ENCODE assay signal across 17 cellular contexts in the genomic region with DNA sequence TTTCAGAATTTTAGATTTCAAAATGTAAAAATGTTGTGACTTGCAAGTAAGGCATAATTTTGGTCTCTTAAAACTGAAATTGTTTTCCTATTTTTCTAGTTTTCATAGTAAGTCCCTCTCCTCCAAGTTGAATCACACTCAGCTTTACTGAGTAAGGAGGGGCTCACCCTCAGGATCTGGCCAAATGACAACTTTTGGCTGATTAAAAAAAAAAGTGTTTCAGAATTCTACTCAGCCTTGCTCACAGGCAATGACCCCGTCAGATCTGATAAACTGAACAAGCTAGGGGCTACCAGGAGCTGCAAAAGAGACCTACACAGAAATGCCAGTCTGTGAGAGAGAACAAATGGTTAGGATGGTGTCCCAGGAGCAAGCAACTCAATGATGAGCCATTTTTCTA.
DNase-seq lines count a peak whose midpoint lies in the region; ATAC-seq and TF ChIP-seq lines count a peak whose summit lies in the region.
"Had no signal": no experiment of that assay in that cellular context is flagged by ENCODE, and none has a peak within 500 bp of the region (broad histone marks: within the 10 kb centered on the region; RNA-seq: fewer than 3 reads in every experiment).

No MANE protein-coding gene starts in this region.

- ATAC-seq in SK-N-SH treated with all-trans-retinoic acid at 6 μM for 48 hours: peak; percentile 71
- ATAC-seq in GM21447 (IDR thresholded peaks at IDR 0.05; ENCODE audit: unreplicated experiment): no peak
- no peak for ATAC-seq in GM18519 (IDR thresholded peaks at IDR 0.05; ENCODE audit: low FRiP score, unreplicated experiment)
- ATAC-seq: naive thymus-derived CD8-positive, alpha-beta T cell; stimulated activated naive CD8-positive, alpha-beta T cell treated with anti-CD3 and anti-CD28 coated beads, Interleukin-15, Interleukin-2, amounts not matched to agents 100 U/mL and 50 U/mL, for 24 hours had no signal

- H3K27ac ChIP-seq in BLaER1 (no peak overlapping the region), fibroblast of lung (ENCODE audit: insufficient read depth, low read length) (no peak overlapping the region), parathyroid adenoma (peak overlapping the region; percentile 54)
- H3K27ac ChIP-seq in effector memory CD4-positive, alpha-beta T cell (ENCODE audit: insufficient read depth, low read length, poor library complexity, severe bottlenecking): no peak overlapping the region

- TF ChIP-seq CTCF in fibroblast of lung (conservative IDR thresholded peaks at IDR 0.05 in 1 of 2, IDR thresholded peaks at IDR 0.05 in 1 of 2; ENCODE audit: low read depth in 1 of 2, low read length in 2 of 2) (no peak), parathyroid adenoma (IDR thresholded peaks at IDR 0.05) (no peak)

- H3K9ac ChIP-seq in BLaER1 (no peak overlapping the region), fibroblast of lung (ENCODE audit: insufficient read depth, low read length) (no peak overlapping the region), parathyroid adenoma (no peak overlapping the region)

- DNase-seq in fibroblast of lung (ENCODE audit: low read depth in 2 of 2) (peak; percentile 56 to 62), DMS53 treated with DMSO at 0.1 percent for 48 hours (lab: John Stamatoyannopoulos, UW; ENCODE audit: unreplicated experiment) (no peak)
- no peak for DNase-seq in effector memory CD4-positive, alpha-beta T cell
- DNase-seq: ACHN; activated B cell treated with CpG ODN at 0.5 μM for 24 hours; amniotic stem cell; immature natural killer cell; naive thymus-derived CD8-positive, alpha-beta T cell; NCI-H1930; SHP77; stimulated activated naive CD8-positive, alpha-beta T cell treated with anti-CD3 and anti-CD28 coated beads, Interleukin-15, Interleukin-2, amounts not matched to agents 100 U/mL and 50 U/mL, for 24 hours had no signal

- no peaks in the 10 kb centered on the region for H3K9me3 ChIP-seq in BLaER1
- H3K9me3 ChIP-seq in fibroblast of lung (ENCODE audit: control insufficient read depth, insufficient read depth, low read depth, low read length): no peaks in the 10 kb centered on the region
- no peaks in the 10 kb centered on the region for H3K9me3 ChIP-seq in parathyroid adenoma (ENCODE audit: control insufficient read depth, low read length)
- H3K9me3 ChIP-seq in effector memory CD4-positive, alpha-beta T cell (ENCODE audit: control insufficient read depth, low read length): no peaks in the 10 kb centered on the region

- H3K79me2 ChIP-seq in fibroblast of lung (ENCODE audit: control insufficient read depth, insufficient read depth, low read length): no peaks in the 10 kb centered on the region
- peaks cover 4% of the 10 kb centered on the region for H3K79me2 ChIP-seq in parathyroid adenoma

- peaks cover 81% of the 10 kb centered on the region for H3K36me3 ChIP-seq in BLaER1
- H3K36me3 ChIP-seq in fibroblast of lung (ENCODE audit: control insufficient read depth, insufficient read depth, low read length): no peaks in the 10 kb centered on the region
- no peaks in the 10 kb centered on the region for H3K36me3 ChIP-seq in parathyroid adenoma (ENCODE audit: control insufficient read depth, insufficient read depth, low read length)
- no peaks in the 10 kb centered on the region for H3K36me3 ChIP-seq in effector memory CD4-positive, alpha-beta T cell (ENCODE audit: control insufficient read depth, insufficient read depth, low read length)

- H3K4me3 ChIP-seq in BLaER1: no peak overlapping the region
- no peak overlapping the region for H3K4me3 ChIP-seq in fibroblast of lung (replicated peaks in 1 of 4; ENCODE audit: control extremely low read depth in 1 of 4, insufficient read depth in 1 of 4, low read depth in 3 of 4, low read length in 4 of 4)
- no peak overlapping the region for H3K4me3 ChIP-seq in parathyroid adenoma (ENCODE audit: low read depth, low read length)
- H3K4me3 ChIP-seq in effector memory CD4-positive, alpha-beta T cell (ENCODE audit: insufficient read depth, low read depth, low read length, poor library complexity, severe bottlenecking): no peak overlapping the region
- H3K4me3 ChIP-seq: lung had no signal

- no peaks in the 10 kb centered on the region for H3K27me3 ChIP-seq in BLaER1
- H3K27me3 ChIP-seq in fibroblast of lung (ENCODE audit: control insufficient read depth, insufficient read depth, low read length): no peaks in the 10 kb centered on the region
- H3K27me3 ChIP-seq in parathyroid adenoma (ENCODE audit: control insufficient read depth, insufficient read depth, low read length): no peaks in the 10 kb centered on the region
- no peaks in the 10 kb centered on the region for H3K27me3 ChIP-seq in effector memory CD4-positive, alpha-beta T cell (replicated peaks; ENCODE audit: control insufficient read depth, insufficient read depth, low read length, poor library complexity, severe bottlenecking)

- H3K4me2 ChIP-seq in BLaER1: peak overlapping the region; percentile 76; the same call in 1 of the 2 replicates
- H3K4me2 ChIP-seq in fibroblast of lung (ENCODE audit: extremely low read depth, insufficient read depth, low read length): no peak overlapping the region
- H3K4me2 ChIP-seq in parathyroid adenoma (ENCODE audit: low read length): no peak overlapping the region

- H3K4me1 ChIP-seq in BLaER1 (peaks cover 85% of the 10 kb centered on the region), fibroblast of lung (ENCODE audit: control insufficient read depth, extremely low read depth, insufficient read depth, low read length) (no peaks in the 10 kb centered on the region), parathyroid adenoma (peaks cover 27% of the 10 kb centered on the region)
- H3K4me1 ChIP-seq in effector memory CD4-positive, alpha-beta T cell (ENCODE audit: control insufficient read depth, insufficient read depth, low read length, poor library complexity, severe bottlenecking): no peaks in the 10 kb centered on the region

- H2AFZ ChIP-seq in fibroblast of lung (ENCODE audit: low read length): no peak overlapping the region
- no peak overlapping the region for H2AFZ ChIP-seq in parathyroid adenoma

- H4K20me1 ChIP-seq in BLaER1: peaks cover 100% of the 10 kb centered on the region
- H4K20me1 ChIP-seq in fibroblast of lung (ENCODE audit: control insufficient read depth, extremely low read depth, insufficient read depth, low read length): no peaks in the 10 kb centered on the region

TF ChIP-seq in SK-N-SH treated with all-trans-retinoic acid at 6 μM for 48 hours, 23 proteins besides CTCF, POLR2A, EP300 and RAD21:
- no peak for TF ChIP-seq ZNF565 (CRISPR knock-in tag; conservative IDR thresholded peaks at IDR 0.05; ENCODE audit: low read depth)
- no peak for TF ChIP-seq TOX (CRISPR knock-in tag; IDR thresholded peaks at IDR 0.05; ENCODE audit: borderline replicate concordance)
- no peak for TF ChIP-seq TCF4 (CRISPR knock-in tag; IDR thresholded peaks at IDR 0.05; ENCODE audit: borderline replicate concordance)
- no peak for TF ChIP-seq ZFP30 (CRISPR knock-in tag; IDR thresholded peaks at IDR 0.05)
- no peak for TF ChIP-seq TSHZ2 (CRISPR knock-in tag; IDR thresholded peaks at IDR 0.05)
- no peak for TF ChIP-seq ZNF70 (CRISPR knock-in tag; IDR thresholded peaks at IDR 0.05)
- no peak for TF ChIP-seq ZNF8 (CRISPR knock-in tag; IDR thresholded peaks at IDR 0.05)
- no peak for TF ChIP-seq CSDC2 (CRISPR knock-in tag; IDR thresholded peaks at IDR 0.05)
- no peak for TF ChIP-seq PPARA (CRISPR knock-in tag; IDR thresholded peaks at IDR 0.05; ENCODE audit: borderline replicate concordance)
- no peak for TF ChIP-seq OSR1 (CRISPR knock-in tag; IDR thresholded peaks at IDR 0.05)
- no peak for TF ChIP-seq RARB (CRISPR knock-in tag; IDR thresholded peaks at IDR 0.05)
- no peak for TF ChIP-seq ESRRG (CRISPR knock-in tag; IDR thresholded peaks at IDR 0.05)
- TF ChIP-seq, protein P1, sequence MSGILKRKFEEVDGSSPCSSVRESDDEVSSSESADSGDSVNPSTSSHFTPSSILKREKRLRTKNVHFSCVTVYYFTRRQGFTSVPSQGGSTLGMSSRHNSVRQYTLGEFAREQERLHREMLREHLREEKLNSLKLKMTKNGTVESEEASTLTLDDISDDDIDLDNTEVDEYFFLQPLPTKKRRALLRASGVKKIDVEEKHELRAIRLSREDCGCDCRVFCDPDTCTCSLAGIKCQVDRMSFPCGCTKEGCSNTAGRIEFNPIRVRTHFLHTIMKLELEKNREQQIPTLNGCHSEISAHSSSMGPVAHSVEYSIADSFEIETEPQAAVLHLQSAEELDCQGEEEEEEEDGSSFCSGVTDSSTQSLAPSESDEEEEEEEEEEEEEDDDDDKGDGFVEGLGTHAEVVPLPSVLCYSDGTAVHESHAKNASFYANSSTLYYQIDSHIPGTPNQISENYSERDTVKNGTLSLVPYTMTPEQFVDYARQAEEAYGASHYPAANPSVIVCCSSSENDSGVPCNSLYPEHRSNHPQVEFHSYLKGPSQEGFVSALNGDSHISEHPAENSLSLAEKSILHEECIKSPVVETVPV (CRISPR knock-in tag; IDR thresholded peaks at IDR 0.05): no peak
- TF ChIP-seq GLIS3 (CRISPR knock-in tag; IDR thresholded peaks at IDR 0.05): no peak
- no peak for TF ChIP-seq ARNTL (CRISPR knock-in tag; IDR thresholded peaks at IDR 0.05; ENCODE audit: borderline replicate concordance, low read depth)

Comparison
In these comparisons a context has a peak if more than half of its experiments do, and no peak if none do; other contexts are left out.
1. DNase-seq: peak in fibroblast of lung (2 of 2); none in DMS53 treated with DMSO at 0.1 percent for 48 hours (single experiment) and effector memory CD4-positive, alpha-beta T cell (0 of 3).